Comparison of ENCODE assay signal across 27 cellular contexts in genomic region chrX:154355094-154355775, GRCh38. TPM values are rescaled to one million over a fixed set of nuclear protein-coding genes. Genes with fewer than 3 reads are reported as not detected.
A peak's percentile ranks its signal among the peaks of the same experiment; 100 is the strongest.
DNase-seq lines count a peak whose midpoint lies in the region; ATAC-seq, FAIRE-seq and TF ChIP-seq lines count a peak whose summit lies in the region.
"Had no signal": no experiment of that assay in that cellular context is flagged by ENCODE, and none has a peak within 500 bp of the region (broad histone marks: within the 10 kb centered on the region; RNA-seq: fewer than 3 reads in every experiment).

No MANE protein-coding gene starts in this region.

- TF ChIP-seq POLR2A in K562 (conservative IDR thresholded peaks at IDR 0.05) (no peak), upper lobe of left lung (IDR thresholded peaks at IDR 0.05) (peak in 1 of 4 donors; percentile 52)

- H3K27ac ChIP-seq in right atrium auricular region (peak overlapping the region in 1 of 2 donors; percentile 28), K562 (ENCODE audit: extremely low read depth, low read depth, low read length) (no peak overlapping the region), muscle layer of colon (ENCODE audit: low read depth, low read length) (peak overlapping the region; percentile 48), upper lobe of left lung (peak overlapping the region in 3 of 4 donors; percentile 44 to 81 (median 70))
- H3K27ac ChIP-seq: BLaER1, colonic mucosa had no signal

- in situ Hi-C loops in K562 (cut with MboI) = no loop called here

- no peaks in the 10 kb centered on the region for H3K9me1 ChIP-seq in K562 (ENCODE audit: control insufficient read depth, insufficient read depth, low read length)

- peaks cover 66% of the 10 kb centered on the region for H3K4me1 Mint-ChIP-seq in activated CD8-positive, alpha-beta memory T cell treated with anti-CD3 and anti-CD28 coated beads, Interleukin-2, amount 10 ng/mL, durations not matched to agents 7 days and 5 days
- H3K4me1 Mint-ChIP-seq: WTC11 had no signal

- H3K9me3 Mint-ChIP-seq in activated CD8-positive, alpha-beta memory T cell treated with anti-CD3 and anti-CD28 coated beads, Interleukin-2, amount 10 ng/mL, durations not matched to agents 7 days and 5 days (ENCODE audit: low read depth) = no peaks in the 10 kb centered on the region
- H3K9me3 Mint-ChIP-seq: activated naive CD4-positive, alpha-beta T cell treated with anti-CD3 and anti-CD28 coated beads, Interleukin-2, amount 50 U/mL, for 24 hours; activated T-helper 2 cell treated with anti-CD3 and anti-CD28 coated beads, Interferon-gamma antibody, Interleukin-2, Interleukin-4, amounts not matched to agents 10 μg/mL and 5 μg/mL and 100 μg/mL, durations not matched to agents 14 hours and 24 hours and 36 hours; memory B cell; stimulated activated naive CD8-positive, alpha-beta T cell treated with anti-CD3 and anti-CD28 coated beads, Interleukin-15, amount 100 ng/mL, for 72 hours; WTC11 had no signal

- DNase-seq in left ventricle myocardium superior (peak; percentile 11), right atrium auricular region (ENCODE audit: low spot score) (no peak), K562 (ENCODE audit: extremely low read depth in 1 of 4, low spot score in 3 of 4) (no peak), upper lobe of left lung (peak; percentile 85 to 86), Ammon's horn (ENCODE audit: low spot score) (no peak)
- no peak for DNase-seq in activated CD8-positive, alpha-beta memory T cell treated with anti-CD3 and anti-CD28 coated beads, Interleukin-2, amount 10 ng/mL, durations not matched to agents 7 days and 5 days
- no peak for DNase-seq in stimulated activated naive CD8-positive, alpha-beta T cell treated with anti-CD3 and anti-CD28 coated beads, Interleukin-15, Interleukin-2, amounts not matched to agents 100 U/mL and 50 U/mL, for 24 hours
- DNase-seq: activated CD8-positive, alpha-beta memory T cell treated with anti-CD3 and anti-CD28 coated beads, Interleukin-2, amount 50 U/mL, for 4 hours; Caco-2; colonic mucosa; DMS79 treated with DMSO at 0.1 percent for 48 hours; heart left ventricle; NCI-H146; NCI-H2171; NCI-H524 treated with DMSO at 0.1 percent for 48 hours; NK-92 treated with Interleukin-12 subunit alpha and Interleukin-12 subunit beta, amount 100 ng/mL, for 24 hours; SIG-M5; stimulated activated naive CD8-positive, alpha-beta T cell treated with anti-CD3 and anti-CD28 coated beads, Interleukin-15, amount 100 ng/mL, for 72 hours; T-helper 9 cell; trophoblast cell had no signal

- TF ChIP-seq EP300 in K562 (IDR thresholded peaks at IDR 0.05; ENCODE audit: low read length) = no peak
- TF ChIP-seq EP300 in upper lobe of left lung (IDR thresholded peaks at IDR 0.05) = peak in 1 of 4 donors; percentile 52

- H3K4me1 ChIP-seq in right atrium auricular region = peaks cover 0 to 18% of the 10 kb centered on the region in 2 donors
- H3K4me1 ChIP-seq in K562 (replicated peaks in 1 of 2; ENCODE audit: control insufficient read depth in 2 of 2, insufficient read depth in 2 of 2, low read length in 2 of 2) = peaks cover 0 to 31% of the 10 kb centered on the region in 2 experiments; a peak in 1 of 5 replicates
- H3K4me1 ChIP-seq in muscle layer of colon (ENCODE audit: insufficient read depth, low read length) = peaks cover 6% of the 10 kb centered on the region
- peaks cover 0 to 52% (median 23%) of the 10 kb centered on the region in 4 donors for H3K4me1 ChIP-seq in upper lobe of left lung
- H3K4me1 ChIP-seq: BLaER1, Caco-2 had no signal

- CTCF ChIA-PET in K562 (lab: Yijun Ruan, JAX; ENCODE audit: low intra/inter-chr PET ratio) = no interaction called here
- CTCF ChIA-PET in activated CD8-positive, alpha-beta memory T cell treated with anti-CD3 and anti-CD28 coated beads, Interleukin-2, amount 10 ng/mL, durations not matched to agents 7 days and 5 days (lab: Charles Lee) = no interaction called here

- H3K27me3 ChIP-seq in right atrium auricular region (no peaks in the 10 kb centered on the region), K562 (ENCODE audit: control insufficient read depth in 2 of 2, insufficient read depth in 2 of 2, low read length in 2 of 2) (no peaks in the 10 kb centered on the region), muscle layer of colon (ENCODE audit: control insufficient read depth in 1 of 2, insufficient read depth in 2 of 2, low read length in 2 of 2) (no peaks in the 10 kb centered on the region), upper lobe of left lung (no peaks in the 10 kb centered on the region)
- H3K27me3 ChIP-seq: colonic mucosa, heart left ventricle had no signal

- ATAC-seq in left ventricle myocardium superior (no peak), K562 (no peak), upper lobe of left lung (ENCODE audit: low FRiP score in 2 of 2) (peak; percentile 30 to 79)
- ATAC-seq in activated CD8-positive, alpha-beta memory T cell treated with anti-CD3 and anti-CD28 coated beads, Interleukin-2, amount 10 ng/mL, durations not matched to agents 7 days and 5 days = no peak
- no peak for ATAC-seq in stimulated activated naive CD8-positive, alpha-beta T cell treated with anti-CD3 and anti-CD28 coated beads, Interleukin-15, Interleukin-2, amounts not matched to agents 100 U/mL and 50 U/mL, for 24 hours
- ATAC-seq: stimulated activated naive CD8-positive, alpha-beta T cell treated with anti-CD3 and anti-CD28 coated beads, Interleukin-15, amount 100 ng/mL, for 72 hours; WTC11 had no signal

- WGBS in K562 (ENCODE audit: insufficient coverage, low coverage, missing lambda C conversion rate) = 91% methylated on average over 7 of the region's 30 CpGs
- WGBS in upper lobe of left lung, 2 donors = 66 to 76% methylated on average over 17 to 27 of the region's 30 CpGs

- intact Hi-C loops in left ventricle myocardium superior (cut with micrococcal nuclease) (no loop called here), K562 (cut with micrococcal nuclease) (no loop called here)

- FAIRE-seq in K562 (lab: Jason Lieb, UNC) = no peak
- FAIRE-seq: H1 had no signal

- H3K27ac Mint-ChIP-seq in activated CD8-positive, alpha-beta memory T cell treated with anti-CD3 and anti-CD28 coated beads, Interleukin-2, amount 10 ng/mL, durations not matched to agents 7 days and 5 days = no peak overlapping the region
- H3K27ac Mint-ChIP-seq: activated naive CD4-positive, alpha-beta T cell treated with anti-CD3 and anti-CD28 coated beads, Interleukin-2, amount 50 U/mL, for 24 hours; activated T-helper 2 cell treated with anti-CD3 and anti-CD28 coated beads, Interferon-gamma antibody, Interleukin-2, Interleukin-4, amounts not matched to agents 10 μg/mL and 5 μg/mL and 100 μg/mL, durations not matched to agents 14 hours and 24 hours and 36 hours; memory B cell; WTC11 had no signal

- no peaks in the 10 kb centered on the region for H3K27me3 Mint-ChIP-seq in activated CD8-positive, alpha-beta memory T cell treated with anti-CD3 and anti-CD28 coated beads, Interleukin-2, amount 10 ng/mL, durations not matched to agents 7 days and 5 days
- H3K27me3 Mint-ChIP-seq: activated naive CD4-positive, alpha-beta T cell treated with anti-CD3 and anti-CD28 coated beads, Interleukin-2, amount 50 U/mL, for 24 hours; memory B cell; stimulated activated naive CD8-positive, alpha-beta T cell treated with anti-CD3 and anti-CD28 coated beads, Interleukin-15, amount 100 ng/mL, for 72 hours had no signal

- H3K36me3 Mint-ChIP-seq in activated CD8-positive, alpha-beta memory T cell treated with anti-CD3 and anti-CD28 coated beads, Interleukin-2, amount 10 ng/mL, durations not matched to agents 7 days and 5 days = peaks cover 19% of the 10 kb centered on the region
- H3K36me3 Mint-ChIP-seq: activated naive CD4-positive, alpha-beta T cell treated with anti-CD3 and anti-CD28 coated beads, Interleukin-2, amount 50 U/mL, for 24 hours had no signal

- POLR2A ChIA-PET in K562 (lab: Yijun Ruan, JAX) = interaction anchor here (0.6 to 1.8 kb wide), 2 partner anchors 14 to 45 kb away, joined by 3 to 5 read pairs; no protein-coding TSS in a partner anchor

- no peak overlapping the region for H3K4me2 ChIP-seq in K562 (ENCODE audit: insufficient read depth, low read length)
- H3K4me2 ChIP-seq: BLaER1 had no signal

- H3K79me2 ChIP-seq in K562 (ENCODE audit: control insufficient read depth, insufficient read depth, low read length) = no peaks in the 10 kb centered on the region

- no peak overlapping the region for H3K4me3 Mint-ChIP-seq in activated CD8-positive, alpha-beta memory T cell treated with anti-CD3 and anti-CD28 coated beads, Interleukin-2, amount 10 ng/mL, durations not matched to agents 7 days and 5 days
- H3K4me3 Mint-ChIP-seq: activated naive CD4-positive, alpha-beta T cell treated with anti-CD3 and anti-CD28 coated beads, Interleukin-2, amount 50 U/mL, for 24 hours; memory B cell; stimulated activated naive CD8-positive, alpha-beta T cell treated with anti-CD3 and anti-CD28 coated beads, Interleukin-15, amount 100 ng/mL, for 72 hours; WTC11 had no signal

- H4K20me1 ChIP-seq in K562 (replicated peaks; ENCODE audit: control insufficient read depth, insufficient read depth, low read length) = peaks cover 6% of the 10 kb centered on the region

- H2AFZ ChIP-seq in K562 (ENCODE audit: low read depth, low read length) = no peak overlapping the region

- TF ChIP-seq CTCF in right atrium auricular region (IDR thresholded peaks at IDR 0.05) (no peak), K562 (IDR thresholded peaks at IDR 0.05 in 2 of 3, conservative IDR thresholded peaks at IDR 0.05 in 1 of 3; ENCODE audit: insufficient read depth in 2 of 3, low read depth in 1 of 3, low read length in 3 of 3) (no peak), upper lobe of left lung (IDR thresholded peaks at IDR 0.05) (no peak)

- no TSS peak for BruUV-seq in K562 (replicated peaks; lab: Mats Ljungman, UMichigan)

- H3K36me3 ChIP-seq in right atrium auricular region (peaks cover 92% of the 10 kb centered on the region), K562 (ENCODE audit: control insufficient read depth, insufficient read depth, low read length) (peaks cover 100% of the 10 kb centered on the region; the same call in 2 of the 3 replicates), muscle layer of colon (ENCODE audit: insufficient read depth, low read length) (peaks cover 100% of the 10 kb centered on the region), upper lobe of left lung (peaks cover 21 to 99% (median 81%) of the 10 kb centered on the region in 4 donors)
- H3K36me3 ChIP-seq: colonic mucosa had no signal

- H3K9me3 ChIP-seq in right atrium auricular region = no peaks in the 10 kb centered on the region
- H3K9me3 ChIP-seq in K562 (replicated peaks; ENCODE audit: control insufficient read depth, insufficient read depth, low read depth, low read length) = no peaks in the 10 kb centered on the region
- H3K9me3 ChIP-seq in muscle layer of colon (ENCODE audit: low read length) = no peaks in the 10 kb centered on the region
- H3K9me3 ChIP-seq in upper lobe of left lung = no peaks in the 10 kb centered on the region
- H3K9me3 ChIP-seq: Caco-2, colonic mucosa, heart left ventricle had no signal

- H3K4me3 ChIP-seq in right atrium auricular region (no peak overlapping the region), K562 (no peak overlapping the region), muscle layer of colon (ENCODE audit: low read depth in 1 of 2, low read length in 2 of 2) (no peak overlapping the region), upper lobe of left lung (no peak overlapping the region)
- H3K4me3 ChIP-seq: BLaER1, colonic mucosa, heart left ventricle had no signal

- no peak overlapping the region; a peak in 1 of 4 replicates for H3K9ac ChIP-seq in K562 (ENCODE audit: insufficient read depth in 1 of 2, low read depth in 2 of 2, low read length in 2 of 2)
- H3K9ac ChIP-seq in muscle layer of colon (ENCODE audit: low read length) = no peak overlapping the region
- H3K9ac ChIP-seq: BLaER1 had no signal

- no peak for TF ChIP-seq RAD21 in K562 (CRISPR knock-in tag; conservative IDR thresholded peaks at IDR 0.05 in 1 of 2, IDR thresholded peaks at IDR 0.05 in 1 of 2)

RNA-seq across cellular contexts. Expression of gene FLNA, which starts 19.2 kb away (rescaled TPM):
- total RNA-seq in left ventricle myocardium superior (228 TPM), right atrium auricular region (100 to 1,000 TPM; 263 to 419 TPM), K562 (2014; rRNA removed) (554 and 803 TPM in 2 replicates), K562 (2014; rRNA removed; fragmentation: Illumina TruSeq; extraction: Trizol) (72.2 and 110 TPM in 2 replicates), K562 (2015; rRNA removed; fragmentation: Illumina TruSeq; extraction: Trizol) (135 and 162 TPM in 2 replicates), K562 (2021) (672 and 735 TPM in 2 replicates), upper lobe of left lung (1,000 to 10,000 TPM in 5 of 6 donors, 100 to 1,000 TPM in 1; 800 to 1,760 (median 1,298) TPM)
- total RNA-seq in K562 (2011; cell fraction: chromatin; rRNA removed; ENCODE audit: low replicate concordance) = 432 and 1,364 TPM in 2 replicates
- total RNA-seq in K562 (2011; cell fraction: nucleolus; rRNA removed) = 816 and 818 TPM in 2 replicates
- total RNA-seq in K562 (2011; cell fraction: nucleoplasm; rRNA removed) = 362 and 459 TPM in 2 replicates
- polyA plus RNA-seq in K562 (2011; rRNA removed) (86.6 and 165 TPM in 2 replicates), K562 (2014; fragmentation: Illumina TruSeq; extraction: Trizol) (329 and 438 TPM in 2 replicates), K562 (2014; fragmentation: Nextera tagmentation; extraction: Ambion mirVana) (1 to 10 TPM; 6.2 to 6.8 TPM), K562 (2014; rRNA removed) (226 and 245 TPM in 2 replicates)
- polyA plus RNA-seq in K562 (2011; cell fraction: cytosol; rRNA removed) = 122 and 183 TPM in 2 replicates
- 624 and 751 TPM in 2 replicates for polyA plus RNA-seq in K562 (2011; cell fraction: nucleus; rRNA removed)
- 392 and 593 TPM in 2 replicates for polyA plus RNA-seq in K562 (2012)
- 249 and 291 TPM in 2 replicates for polyA minus RNA-seq in K562 (2011; rRNA and poly(A)+ RNA removed)
- 522 and 767 TPM in 2 replicates for polyA minus RNA-seq in K562 (2011; cell fraction: cytosol; rRNA and poly(A)+ RNA removed)
- polyA minus RNA-seq in K562 (2011; cell fraction: nucleus; rRNA and poly(A)+ RNA removed) = 248 and 324 TPM in 2 replicates
- 1,000 to 10,000 TPM; 1,602 to 2,011 TPM for total RNA-seq in activated CD8-positive, alpha-beta memory T cell treated with anti-CD3 and anti-CD28 coated beads, Interleukin-2, amount 10 ng/mL, durations not matched to agents 7 days and 5 days

RNA-seq across cellular contexts. Expression of gene EMD, which starts 23.9 kb away (rescaled TPM):
- total RNA-seq in left ventricle myocardium superior (51.3 TPM), right atrium auricular region (10 to 100 TPM; 41.5 to 47.0 TPM), K562 (2014; rRNA removed) (32.9 and 36.2 TPM in 2 replicates), K562 (2014; rRNA removed; fragmentation: Illumina TruSeq; extraction: Trizol) (37.5 and 38.3 TPM in 2 replicates), K562 (2015; rRNA removed; fragmentation: Illumina TruSeq; extraction: Trizol) (61.9 and 67.8 TPM in 2 replicates), K562 (2021) (124 and 135 TPM in 2 replicates), upper lobe of left lung (10 to 100 TPM; 42.3 to 60.8 (median 53.6) TPM)
- total RNA-seq in K562 (2011; cell fraction: chromatin; rRNA removed; ENCODE audit: low replicate concordance) = 41.8 and 93.2 TPM in 2 replicates
- 88.9 and 97.4 TPM in 2 replicates for total RNA-seq in K562 (2011; cell fraction: nucleolus; rRNA removed)
- 70.5 and 73.6 TPM in 2 replicates for total RNA-seq in K562 (2011; cell fraction: nucleoplasm; rRNA removed)
- polyA plus RNA-seq in K562 (2011; rRNA removed) (77.4 and 81.2 TPM in 2 replicates), K562 (2014; fragmentation: Illumina TruSeq; extraction: Trizol) (177 and 206 TPM in 2 replicates), K562 (2014; fragmentation: Nextera tagmentation; extraction: Ambion mirVana) (1 to 10 TPM; 2.3 to 3.1 TPM), K562 (2014; rRNA removed) (86.7 and 110 TPM in 2 replicates)
- 100.0 and 121 TPM in 2 replicates for polyA plus RNA-seq in K562 (2011; cell fraction: cytosol; rRNA removed)
- 238 and 242 TPM in 2 replicates for polyA plus RNA-seq in K562 (2011; cell fraction: nucleus; rRNA removed)
- polyA plus RNA-seq in K562 (2012) = 125 and 134 TPM in 2 replicates
- polyA minus RNA-seq in K562 (2011; rRNA and poly(A)+ RNA removed) = 24.0 and 43.3 TPM in 2 replicates
- 51.3 and 57.9 TPM in 2 replicates for polyA minus RNA-seq in K562 (2011; cell fraction: cytosol; rRNA and poly(A)+ RNA removed)
- polyA minus RNA-seq in K562 (2011; cell fraction: nucleus; rRNA and poly(A)+ RNA removed) = 28.5 and 40.8 TPM in 2 replicates
- total RNA-seq in activated CD8-positive, alpha-beta memory T cell treated with anti-CD3 and anti-CD28 coated beads, Interleukin-2, amount 10 ng/mL, durations not matched to agents 7 days and 5 days = 10 to 100 TPM; 64.6 to 70.2 TPM

RNA-seq across cellular contexts. Expression of gene RPL10, which starts 42.9 kb away (rescaled TPM):
- total RNA-seq in left ventricle myocardium superior (1,898 TPM), right atrium auricular region (1,000 to 10,000 TPM; 1,667 to 4,587 TPM), K562 (2014; rRNA removed) (4,111 and 4,705 TPM in 2 replicates), K562 (2014; rRNA removed; fragmentation: Illumina TruSeq; extraction: Trizol) (3,682 and 4,010 TPM in 2 replicates), K562 (2015; rRNA removed; fragmentation: Illumina TruSeq; extraction: Trizol) (3,735 and 3,774 TPM in 2 replicates), K562 (2021) (4,299 and 4,408 TPM in 2 replicates), upper lobe of left lung (1,000 to 10,000 TPM; 1,246 to 5,225 (median 2,943) TPM)
- 652 and 1,355 TPM in 2 replicates for total RNA-seq in K562 (2011; cell fraction: chromatin; rRNA removed; ENCODE audit: low replicate concordance)
- total RNA-seq in K562 (2011; cell fraction: nucleolus; rRNA removed) = 1,356 and 1,561 TPM in 2 replicates
- total RNA-seq in K562 (2011; cell fraction: nucleoplasm; rRNA removed) = 1,670 and 2,786 TPM in 2 replicates
- polyA plus RNA-seq in K562 (2011; rRNA removed) (5,297 and 6,545 TPM in 2 replicates), K562 (2014; fragmentation: Illumina TruSeq; extraction: Trizol) (6,119 and 7,432 TPM in 2 replicates), K562 (2014; fragmentation: Nextera tagmentation; extraction: Ambion mirVana) (1,000 to 10,000 TPM; 5,014 to 7,600 TPM), K562 (2014; rRNA removed) (6,193 and 7,323 TPM in 2 replicates)
- 7,052 and 10,074 TPM in 2 replicates for polyA plus RNA-seq in K562 (2011; cell fraction: cytosol; rRNA removed)
- 3,562 and 5,028 TPM in 2 replicates for polyA plus RNA-seq in K562 (2011; cell fraction: nucleus; rRNA removed)
- polyA plus RNA-seq in K562 (2012) = 5,208 and 8,851 TPM in 2 replicates
- 1,451 and 1,523 TPM in 2 replicates for polyA minus RNA-seq in K562 (2011; rRNA and poly(A)+ RNA removed)
- polyA minus RNA-seq in K562 (2011; cell fraction: cytosol; rRNA and poly(A)+ RNA removed) = 1,578 and 1,804 TPM in 2 replicates
- 368 and 622 TPM in 2 replicates for polyA minus RNA-seq in K562 (2011; cell fraction: nucleus; rRNA and poly(A)+ RNA removed)
- total RNA-seq in activated CD8-positive, alpha-beta memory T cell treated with anti-CD3 and anti-CD28 coated beads, Interleukin-2, amount 10 ng/mL, durations not matched to agents 7 days and 5 days = 1,000 to 10,000 TPM; 2,013 to 2,356 TPM

RNA-seq across cellular contexts. Expression of gene DNASE1L1, which starts 53.8 kb away (rescaled TPM):
- total RNA-seq in left ventricle myocardium superior = 58.7 TPM
- 10 to 100 TPM; 74.4 to 84.0 TPM for total RNA-seq in right atrium auricular region
- total RNA-seq in K562 (2011; cell fraction: chromatin; rRNA removed; ENCODE audit: low replicate concordance) = 14.4 and 29.9 TPM in 2 replicates
- total RNA-seq in K562 (2011; cell fraction: nucleolus; rRNA removed) = 32.4 and 37.9 TPM in 2 replicates
- 24.0 and 27.8 TPM in 2 replicates for total RNA-seq in K562 (2011; cell fraction: nucleoplasm; rRNA removed)
- total RNA-seq in K562 (2014; rRNA removed) = 12.4 and 16.4 TPM in 2 replicates
- 5.7 and 5.9 TPM in 2 replicates for total RNA-seq in K562 (2014; rRNA removed; fragmentation: Illumina TruSeq; extraction: Trizol)
- total RNA-seq in K562 (2015; rRNA removed; fragmentation: Illumina TruSeq; extraction: Trizol) = 4.9 and 5.5 TPM in 2 replicates
- 10.9 and 11.2 TPM in 2 replicates for total RNA-seq in K562 (2021)
- polyA plus RNA-seq in K562 (2011; rRNA removed) = 12.6 and 14.8 TPM in 2 replicates
- 18.6 and 34.4 TPM in 2 replicates for polyA plus RNA-seq in K562 (2011; cell fraction: cytosol; rRNA removed)
- polyA plus RNA-seq in K562 (2011; cell fraction: nucleus; rRNA removed) = 18.8 and 31.1 TPM in 2 replicates
- polyA plus RNA-seq in K562 (2012) = 14.5 and 24.0 TPM in 2 replicates
- polyA plus RNA-seq in K562 (2014; fragmentation: Illumina TruSeq; extraction: Trizol) = 7.9 and 12.9 TPM in 2 replicates
- polyA plus RNA-seq in K562 (2014; fragmentation: Nextera tagmentation; extraction: Ambion mirVana) = under 1 TPM; 0.73 to 0.74 TPM
- 11.6 and 16.4 TPM in 2 replicates for polyA plus RNA-seq in K562 (2014; rRNA removed)
- 5.2 and 6.9 TPM in 2 replicates for polyA minus RNA-seq in K562 (2011; rRNA and poly(A)+ RNA removed)
- polyA minus RNA-seq in K562 (2011; cell fraction: cytosol; rRNA and poly(A)+ RNA removed) = 8.1 and 9.3 TPM in 2 replicates
- polyA minus RNA-seq in K562 (2011; cell fraction: nucleus; rRNA and poly(A)+ RNA removed) = 4.7 and 6.1 TPM in 2 replicates
- total RNA-seq in upper lobe of left lung = 10 to 100 TPM; 18.9 to 55.5 (median 48.2) TPM
- total RNA-seq in activated CD8-positive, alpha-beta memory T cell treated with anti-CD3 and anti-CD28 coated beads, Interleukin-2, amount 10 ng/mL, durations not matched to agents 7 days and 5 days = 10 to 100 TPM; 18.4 to 19.6 TPM

RNA-seq across cellular contexts. Expression of gene TAFAZZIN, which starts 56.1 kb away (rescaled TPM):
- total RNA-seq in left ventricle myocardium superior (38.0 TPM), right atrium auricular region (10 to 100 TPM; 24.8 to 28.9 TPM), K562 (2014; rRNA removed) (20.2 and 33.7 TPM in 2 replicates), K562 (2014; rRNA removed; fragmentation: Illumina TruSeq; extraction: Trizol) (10.7 and 11.3 TPM in 2 replicates), K562 (2015; rRNA removed; fragmentation: Illumina TruSeq; extraction: Trizol) (15.6 and 17.1 TPM in 2 replicates), K562 (2021) (29.6 and 32.2 TPM in 2 replicates), upper lobe of left lung (100 to 1,000 TPM in 2 of 6 donors, 10 to 100 TPM in 4; 39.1 to 228 (median 49.9) TPM)
- total RNA-seq in K562 (2011; cell fraction: chromatin; rRNA removed; ENCODE audit: low replicate concordance) = 68.1 and 155 TPM in 2 replicates
- total RNA-seq in K562 (2011; cell fraction: nucleolus; rRNA removed) = 126 and 130 TPM in 2 replicates
- total RNA-seq in K562 (2011; cell fraction: nucleoplasm; rRNA removed) = 84.5 and 90.6 TPM in 2 replicates
- polyA plus RNA-seq in K562 (2011; rRNA removed) (24.0 and 39.6 TPM in 2 replicates), K562 (2014; fragmentation: Illumina TruSeq; extraction: Trizol) (20.2 and 25.0 TPM in 2 replicates), K562 (2014; fragmentation: Nextera tagmentation; extraction: Ambion mirVana) (under 1 TPM; 0.49 to 0.64 TPM), K562 (2014; rRNA removed) (33.6 and 40.7 TPM in 2 replicates)
- polyA plus RNA-seq in K562 (2011; cell fraction: cytosol; rRNA removed) = 24.2 and 26.2 TPM in 2 replicates
- polyA plus RNA-seq in K562 (2011; cell fraction: nucleus; rRNA removed) = 415 and 432 TPM in 2 replicates
- polyA plus RNA-seq in K562 (2012) = 21.3 and 52.8 TPM in 2 replicates
- 7.7 and 17.0 TPM in 2 replicates for polyA minus RNA-seq in K562 (2011; rRNA and poly(A)+ RNA removed)
- 8.3 and 13.7 TPM in 2 replicates for polyA minus RNA-seq in K562 (2011; cell fraction: cytosol; rRNA and poly(A)+ RNA removed)
- 45.6 and 52.2 TPM in 2 replicates for polyA minus RNA-seq in K562 (2011; cell fraction: nucleus; rRNA and poly(A)+ RNA removed)
- 10 to 100 TPM; 77.1 to 90.2 TPM for total RNA-seq in activated CD8-positive, alpha-beta memory T cell treated with anti-CD3 and anti-CD28 coated beads, Interleukin-2, amount 10 ng/mL, durations not matched to agents 7 days and 5 days

Comparison
In these comparisons a context has a peak if more than half of its experiments do, and no peak if none do; other contexts are left out.
1. DNase-seq: peak in left ventricle myocardium superior (single experiment) and upper lobe of left lung (2 of 2); none in right atrium auricular region (single experiment), K562 (0 of 4), activated CD8-positive, alpha-beta memory T cell treated with anti-CD3 and anti-CD28 coated beads, Interleukin-2, amount 10 ng/mL, durations not matched to agents 7 days and 5 days (single experiment), Ammon's horn (single experiment) and stimulated activated naive CD8-positive, alpha-beta T cell treated with anti-CD3 and anti-CD28 coated beads, Interleukin-15, Interleukin-2, amounts not matched to agents 100 U/mL and 50 U/mL, for 24 hours (single experiment).
2. ATAC-seq: peak in upper lobe of left lung (2 of 2); none in left ventricle myocardium superior (single experiment), K562 (single experiment), activated CD8-positive, alpha-beta memory T cell treated with anti-CD3 and anti-CD28 coated beads, Interleukin-2, amount 10 ng/mL, durations not matched to agents 7 days and 5 days (single experiment) and stimulated activated naive CD8-positive, alpha-beta T cell treated with anti-CD3 and anti-CD28 coated beads, Interleukin-15, Interleukin-2, amounts not matched to agents 100 U/mL and 50 U/mL, for 24 hours (single experiment).